ENCODE assay signal across 8 cellular contexts in the genomic region with DNA sequence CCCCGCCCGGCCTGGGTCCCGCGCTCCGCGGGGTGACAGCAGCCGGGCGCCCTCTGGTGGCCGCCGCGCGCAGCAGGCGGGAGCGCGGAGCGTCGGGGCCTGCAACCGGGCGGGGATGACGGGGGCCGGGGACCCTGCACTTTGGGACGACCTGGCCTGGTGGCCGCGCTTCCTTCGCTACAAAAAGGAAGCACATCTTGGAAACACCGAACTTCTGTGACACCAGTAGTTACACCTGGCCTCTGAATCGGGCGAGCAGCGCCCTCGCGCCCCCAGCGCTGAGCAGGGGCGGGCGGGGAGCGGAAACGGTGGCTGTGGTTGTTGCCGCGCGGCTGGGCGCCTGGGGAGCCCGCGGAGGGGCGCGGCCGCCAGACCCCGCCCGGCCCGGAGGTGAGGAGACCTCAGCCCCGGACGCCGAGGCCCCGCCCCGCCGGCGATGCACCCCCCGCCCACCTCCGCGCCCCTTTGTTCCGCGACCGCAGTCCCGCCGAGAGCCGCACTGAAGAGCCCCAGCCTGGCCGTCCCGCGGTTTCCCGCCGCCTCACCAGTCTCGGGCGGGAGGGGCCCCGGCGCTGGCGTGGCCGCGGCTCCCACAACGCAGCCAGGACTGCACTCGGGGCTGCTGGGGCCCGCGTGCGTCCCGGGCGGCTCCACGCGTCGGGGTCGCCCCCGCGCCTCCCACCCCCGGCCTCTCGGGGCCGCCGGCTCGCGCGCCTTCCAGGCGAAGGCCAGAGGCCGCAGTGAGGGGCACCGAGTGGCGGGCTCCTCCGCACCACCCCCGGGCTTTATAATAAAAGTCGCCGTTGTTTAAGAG. TPM values are rescaled to one million over a fixed set of nuclear protein-coding genes. Genes with fewer than 3 reads are reported as not detected.
DNase-seq lines count a peak whose midpoint lies in the region; ATAC-seq and TF ChIP-seq lines count a peak whose summit lies in the region.

No MANE protein-coding gene starts in this region.

- DNase-seq in NCI-H1694 treated with DMSO at 0.1 percent for 48 hours (lab: John Stamatoyannopoulos, UW) (peak; percentile 76), WERI-Rb-1 (peak; percentile 77), caudate nucleus (lab: John Stamatoyannopoulos, UW) (peak in 30 of 61 donors; percentile 4 to 70 (median 36)), left colon (peak; percentile 63 to 81)
- peak; percentile 71 for DNase-seq in stimulated activated CD4-positive, alpha-beta T cell treated with anti-CD3 and anti-CD28 coated beads, Interleukin-4, amount 100 ng/mL, for 24 hours

- H3K9me3 ChIP-seq in WERI-Rb-1 (ENCODE audit: severe bottlenecking), result no peaks in the 10 kb centered on the region

- no peaks in the 10 kb centered on the region for H3K36me3 ChIP-seq in WERI-Rb-1

- H3K27ac ChIP-seq in 22Rv1, result peak overlapping the region; percentile 100
- H3K27ac ChIP-seq in WERI-Rb-1, result peak overlapping the region; percentile 93
- peak overlapping the region; percentile 21 for H3K27ac ChIP-seq in caudate nucleus (ENCODE audit: low read depth, low read length)

- peak overlapping the region; percentile 47 for H3K4me3 ChIP-seq in WERI-Rb-1 (ENCODE audit: low read depth, low read length)

- ATAC-seq in GM18498 (IDR thresholded peaks at IDR 0.05; ENCODE audit: unreplicated experiment) (peak; percentile 70), HG02884 (IDR thresholded peaks at IDR 0.05; ENCODE audit: unreplicated experiment) (peak; percentile 49), left colon (peak; percentile 47)

- peak; percentile 100 for TF ChIP-seq CTCF in 22Rv1 (IDR thresholded peaks at IDR 0.05)
- TF ChIP-seq CTCF in WERI-Rb-1 (IDR thresholded peaks at IDR 0.05; ENCODE audit: low read depth, low read length), result peak; percentile 57

- no peaks in the 10 kb centered on the region for H3K27me3 ChIP-seq in WERI-Rb-1 (ENCODE audit: insufficient read depth, low read depth, severe bottlenecking)

- intact Hi-C loops in left colon (cut with DNase I, micrococcal nuclease), result loop anchor here (5.0 to 10.0 kb wide), 3 partner anchors 54 to 63 kb away; partner anchors contain the start of genes ACBD3 (in 1 of the 2) and H3-3A (in 1 of the 2)

RNA-seq across cellular contexts. Expression of gene H3-3A, which starts 59.3 kb away (rescaled TPM):
- total RNA-seq in left colon, result 100 to 1,000 TPM; 743 to 759 TPM

Comparison
In these comparisons a context has a peak if more than half of its experiments do, and no peak if none do; other contexts are left out.
1. H3K27ac ChIP-seq: peak in every context shown above with its lines; median percentile 100 in 22Rv1; 93 in WERI-Rb-1; 21 in caudate nucleus.